ENCODE assay signal across 25 cellular contexts in genomic region chr10:72140850-72141249, GRCh38.
"Had no signal": no experiment of that assay in that cellular context is flagged by ENCODE, and none has a peak within 500 bp of the region (broad histone marks: within the 10 kb centered on the region; RNA-seq: fewer than 3 reads in every experiment).

No MANE protein-coding gene starts in this region.

- H3K79me2 ChIP-seq: hepatocyte had no signal

- H2AFZ ChIP-seq: hepatocyte had no signal

- ATAC-seq: effector memory CD8-positive, alpha-beta T cell; gastrocnemius medialis; heart left ventricle; left cardiac atrium; left lung; left ventricle myocardium superior; lower lobe of right lung; mucosa of descending colon; naive thymus-derived CD8-positive, alpha-beta T cell had no signal

- H3K9me3 Mint-ChIP-seq: effector memory CD8-positive, alpha-beta T cell; immature natural killer cell; memory B cell; mesothelial cell of epicardium; naive thymus-derived CD8-positive, alpha-beta T cell had no signal

- H3K4me2 ChIP-seq: hepatocyte had no signal

- H3K4me3 ChIP-seq: colonic mucosa, esophagus squamous epithelium, gastrocnemius medialis, heart left ventricle, hepatocyte, left lung, lower lobe of right lung, mucosa of descending colon had no signal

- H3K9me3 ChIP-seq: colonic mucosa, esophagus squamous epithelium, gastrocnemius medialis, heart left ventricle, lower lobe of right lung had no signal

- H3K27ac Mint-ChIP-seq: dendritic cell treated with granulocyte-macrophage colony-stimulating factor and Interleukin-4, amounts not matched to agents 40 ng/mL and 50 ng/mL, for 4 days; memory B cell; mesothelial cell of epicardium had no signal

- DNase-seq: colonic mucosa; cortex of kidney; effector CD8-positive, alpha-beta T cell; effector memory CD8-positive, alpha-beta T cell; endodermal cell; esophagus squamous epithelium; foreskin fibroblast; foreskin melanocyte; gastrocnemius medialis; heart left ventricle; hypothalamus; immature natural killer cell; left cardiac atrium; left lung; left ventricle myocardium superior; lower lobe of right lung; mucosa of descending colon; naive B cell; naive thymus-derived CD8-positive, alpha-beta T cell had no signal

- H3K27ac ChIP-seq: colonic mucosa, esophagus squamous epithelium, gastrocnemius medialis, heart left ventricle, hepatocyte, left lung, lower lobe of right lung had no signal

- H3K27me3 ChIP-seq: colonic mucosa, esophagus squamous epithelium, gastrocnemius medialis, heart left ventricle, hepatocyte, left lung had no signal

- H3K4me3 Mint-ChIP-seq: dendritic cell treated with granulocyte-macrophage colony-stimulating factor and Interleukin-4, amounts not matched to agents 40 ng/mL and 50 ng/mL, for 4 days; effector memory CD8-positive, alpha-beta T cell; endodermal cell; immature natural killer cell; memory B cell; mesothelial cell of epicardium; naive B cell; naive thymus-derived CD8-positive, alpha-beta T cell had no signal

- FAIRE-seq: endometrium, keratinocyte had no signal

- H3K4me1 ChIP-seq: colonic mucosa, esophagus squamous epithelium, left lung, lower lobe of right lung had no signal

- H3K36me3 ChIP-seq: colonic mucosa, gastrocnemius medialis, lower lobe of right lung had no signal

- H3K36me3 Mint-ChIP-seq: naive B cell had no signal

- H3K27me3 Mint-ChIP-seq: effector memory CD8-positive, alpha-beta T cell; memory B cell; naive B cell; naive thymus-derived CD8-positive, alpha-beta T cell had no signal
